Comparison of ENCODE assay signal across 20 cellular contexts in genomic region chr5:72651779-72652178, GRCh38.
DNase-seq lines count a peak whose midpoint lies in the region; ATAC-seq, FAIRE-seq and TF ChIP-seq lines count a peak whose summit lies in the region.
"Had no signal": no experiment of that assay in that cellular context is flagged by ENCODE, and none has a peak within 500 bp of the region (broad histone marks: within the 10 kb centered on the region; RNA-seq: fewer than 3 reads in every experiment).

No MANE protein-coding gene starts in this region.

- CTCF ChIA-PET in K562 (lab: Yijun Ruan, JAX; ENCODE audit: low intra/inter-chr PET ratio), result no interaction called here

- POLR2A ChIA-PET in K562 (lab: Yijun Ruan, JAX), result interaction anchor here (1.0 kb wide), 1 partner anchor 8 kb away, joined by 3 read pairs; no protein-coding TSS in a partner anchor

- H4K20me1 ChIP-seq in K562 (replicated peaks; ENCODE audit: control insufficient read depth, insufficient read depth, low read length), result no peaks in the 10 kb centered on the region

- no peak overlapping the region for H2AFZ ChIP-seq in K562 (ENCODE audit: low read depth, low read length)

- H3K27ac ChIP-seq in K562 (ENCODE audit: extremely low read depth, low read depth, low read length) (no peak overlapping the region), mesodermal cell (ENCODE audit: low read depth, low read length, severe bottlenecking) (peak overlapping the region; percentile 76)
- H3K27ac ChIP-seq: SJCRH30 had no signal

- DNase-seq in ELR (ENCODE audit: low read depth) (peak; percentile 56), M059J (ENCODE audit: low read depth) (peak; percentile 91), K562 (ENCODE audit: extremely low read depth in 1 of 4, low spot score in 3 of 4) (no peak), cortex of kidney (lab: John Stamatoyannopoulos, UW) (no peak), dedifferentiated amniotic fluid mesenchymal stem cell (ENCODE audit: extremely low spot score) (no peak)
- DNase-seq in activated effector memory CD4-positive, alpha-beta T cell treated with Interleukin-2 at 50 U/mL for 16 hours, result no peak
- DNase-seq: CD4-positive, CD25-positive, alpha-beta regulatory T cell; GDM1; KBM-7; NCI-H1092; NCI-H1694 treated with DMSO at 0.1 percent for 48 hours; NCI-H2107; NCI-H69; NK-92 treated with Interleukin-12 subunit alpha and Interleukin-12 subunit beta, amount 100 ng/mL, for 24 hours; SJCRH30; SW 1271 had no signal

- H3K9me1 ChIP-seq in K562 (ENCODE audit: control insufficient read depth, insufficient read depth, low read length), result no peaks in the 10 kb centered on the region

- H3K36me3 ChIP-seq in K562 (ENCODE audit: control insufficient read depth, insufficient read depth, low read length), result no peaks in the 10 kb centered on the region
- H3K36me3 ChIP-seq in mesodermal cell (ENCODE audit: control insufficient read depth, insufficient read depth, low read length), result no peaks in the 10 kb centered on the region
- H3K36me3 ChIP-seq: HAP-1, SJCRH30 had no signal

- TF ChIP-seq EP300 in K562 (IDR thresholded peaks at IDR 0.05; ENCODE audit: low read length), result no peak

- H3K9ac ChIP-seq in K562 (ENCODE audit: insufficient read depth in 1 of 2, low read depth in 2 of 2, low read length in 2 of 2), result no peak overlapping the region

- no peak for TF ChIP-seq CTCF in K562 (IDR thresholded peaks at IDR 0.05 in 2 of 3, conservative IDR thresholded peaks at IDR 0.05 in 1 of 3; ENCODE audit: insufficient read depth in 2 of 3, low read depth in 1 of 3, low read length in 3 of 3)

- no peak overlapping the region for H3K4me2 ChIP-seq in K562 (ENCODE audit: insufficient read depth, low read length)

- TF ChIP-seq RAD21 in K562 (CRISPR knock-in tag; conservative IDR thresholded peaks at IDR 0.05 in 1 of 2, IDR thresholded peaks at IDR 0.05 in 1 of 2), result no peak

- H3K4me1 ChIP-seq in K562 (replicated peaks in 1 of 2; ENCODE audit: control insufficient read depth in 2 of 2, insufficient read depth in 2 of 2, low read length in 2 of 2) (peaks cover 3 to 7% of the 10 kb centered on the region in 2 experiments; a peak in 3 of 5 replicates), mesodermal cell (ENCODE audit: control insufficient read depth, insufficient read depth, low read length, poor library complexity, severe bottlenecking) (peaks cover 73% of the 10 kb centered on the region)
- H3K4me1 ChIP-seq: HAP-1, SJCRH30 had no signal

- H3K79me2 ChIP-seq in K562 (ENCODE audit: control insufficient read depth, insufficient read depth, low read length), result no peaks in the 10 kb centered on the region

- H3K9me3 ChIP-seq in K562 (replicated peaks; ENCODE audit: control insufficient read depth, insufficient read depth, low read depth, low read length), result no peaks in the 10 kb centered on the region
- no peaks in the 10 kb centered on the region for H3K9me3 ChIP-seq in mesodermal cell (ENCODE audit: control insufficient read depth, low read length)
- H3K9me3 ChIP-seq: HAP-1, SJCRH30 had no signal

- TF ChIP-seq POLR2A in K562 (conservative IDR thresholded peaks at IDR 0.05), result no peak

- in situ Hi-C loops in K562 (cut with MboI), result no loop called here

- peaks cover 0 to 9% of the 10 kb centered on the region in 2 experiments; a peak in 1 of 5 replicates for H3K27me3 ChIP-seq in K562 (ENCODE audit: control insufficient read depth in 2 of 2, insufficient read depth in 2 of 2, low read length in 2 of 2)
- H3K27me3 ChIP-seq: SJCRH30 had no signal

- ATAC-seq in K562, result no peak
- ATAC-seq in HG03095 (IDR thresholded peaks at IDR 0.05; ENCODE audit: unreplicated experiment), result no peak
- ATAC-seq: GM12878 had no signal

- BruUV-seq in K562 (replicated peaks; lab: Mats Ljungman, UMichigan), result no TSS peak

- no peak for FAIRE-seq in K562 (lab: Jason Lieb, UNC)
- FAIRE-seq: GM12878 had no signal

- intact Hi-C loops in K562 (cut with micrococcal nuclease), result no loop called here

- H3K4me3 ChIP-seq in K562 (no peak overlapping the region), mesodermal cell (ENCODE audit: extremely low read depth, insufficient read depth, low read length, poor library complexity, severe bottlenecking) (no peak overlapping the region)
- H3K4me3 ChIP-seq: GM12878, HAP-1, SJCRH30 had no signal

TF ChIP-seq in K562, 482 proteins besides CTCF, POLR2A, EP300 and RAD21:
- TF ChIP-seq NCOR1 (IDR thresholded peaks at IDR 0.05), result no peak
- no peak for TF ChIP-seq BMI1 (IDR thresholded peaks at IDR 0.05; ENCODE audit: low read length)
- no peak for TF ChIP-seq HOXB6 (CRISPR knock-in tag; IDR thresholded peaks at IDR 0.05; ENCODE audit: borderline replicate concordance)
- TF ChIP-seq JUND (IDR thresholded peaks at IDR 0.05; ENCODE audit: borderline replicate concordance, low read depth, low read length), result no peak
- TF ChIP-seq JUND (tag; IDR thresholded peaks at IDR 0.05; ENCODE audit: borderline replicate concordance, low read depth, low read length), result no peak
- TF ChIP-seq HMG20B (CRISPR knock-in tag; IDR thresholded peaks at IDR 0.05), result no peak
- TF ChIP-seq NFIC (IDR thresholded peaks at IDR 0.05), result peak; percentile 86
- no peak for TF ChIP-seq SPI1 (IDR thresholded peaks at IDR 0.05; ENCODE audit: borderline replicate concordance, low read depth, low read length)
- TF ChIP-seq SIN3B (IDR thresholded peaks at IDR 0.05; ENCODE audit: low read depth), result no peak
TF ChIP-seq in K562: peak in this region for 1.

Comparison
In these comparisons a context has a peak if more than half of its experiments do, and no peak if none do; other contexts are left out.
1. DNase-seq: peak in ELR (single experiment) and M059J (single experiment); none in K562 (0 of 4), cortex of kidney (single experiment), activated effector memory CD4-positive, alpha-beta T cell treated with Interleukin-2 at 50 U/mL for 16 hours (single experiment) and dedifferentiated amniotic fluid mesenchymal stem cell (single experiment).